10 cellular contexts compared by ENCODE assay signal in the genomic region with DNA sequence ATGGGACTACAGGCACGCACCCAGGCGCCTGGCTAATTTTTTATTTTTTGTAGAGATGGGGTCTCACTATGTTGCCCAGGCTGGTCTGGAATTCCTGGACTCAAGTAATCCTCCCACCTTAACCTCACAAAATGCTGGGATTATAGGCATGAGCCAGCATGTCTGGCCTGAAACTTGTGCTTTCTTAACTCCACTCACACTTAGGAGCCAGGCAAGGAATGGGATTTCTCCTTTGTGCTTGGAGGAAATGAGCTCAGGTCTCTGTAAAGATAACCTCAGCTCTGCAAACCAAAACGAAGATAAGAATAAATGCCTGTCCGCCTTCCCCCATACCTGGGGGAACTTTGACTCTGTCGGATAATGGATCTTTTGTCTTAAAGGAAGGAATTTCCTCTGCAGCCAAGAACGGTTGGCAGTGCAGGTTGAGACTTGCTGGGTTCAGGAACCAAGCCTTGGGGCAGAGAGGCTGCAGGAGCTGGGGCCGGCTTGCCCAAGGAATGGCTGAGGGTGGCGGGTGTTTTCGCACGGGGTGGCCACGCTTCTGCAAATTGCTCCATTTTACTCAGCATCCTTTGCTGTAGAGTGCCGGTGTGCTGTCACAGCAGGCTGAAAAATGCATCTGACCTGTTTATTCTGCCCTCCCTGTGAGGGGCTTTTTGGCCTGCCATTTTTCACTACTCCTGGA.
DNase-seq lines count a peak whose midpoint lies in the region; ATAC-seq, FAIRE-seq and TF ChIP-seq lines count a peak whose summit lies in the region.
"Had no signal": no experiment of that assay in that cellular context is flagged by ENCODE, and none has a peak within 500 bp of the region (broad histone marks: within the 10 kb centered on the region; RNA-seq: fewer than 3 reads in every experiment).

No MANE protein-coding gene starts in this region.

- no peak for TF ChIP-seq POLR2A in sigmoid colon (IDR thresholded peaks at IDR 0.05)

- peaks cover 3% of the 10 kb centered on the region for H3K27me3 Mint-ChIP-seq in chondrocyte (ENCODE audit: low read depth)

- no peaks in the 10 kb centered on the region for H3K36me3 ChIP-seq in sigmoid colon
- H3K36me3 ChIP-seq: right lobe of liver had no signal

- H3K9me3 ChIP-seq in sigmoid colon: no peaks in the 10 kb centered on the region
- H3K9me3 ChIP-seq: right lobe of liver had no signal

- peak overlapping the region; percentile 6 for H3K27ac Mint-ChIP-seq in chondrocyte (ENCODE audit: unreplicated experiment)

- no peak for TF ChIP-seq EP300 in sigmoid colon (IDR thresholded peaks at IDR 0.05)

- H3K27ac ChIP-seq in sigmoid colon: peak overlapping the region in 3 of 4 donors; percentile 33 to 65 (median 61)
- H3K27ac ChIP-seq: right lobe of liver had no signal

- H3K9me3 Mint-ChIP-seq in chondrocyte (ENCODE audit: low read depth): no peaks in the 10 kb centered on the region

- H3K4me3 Mint-ChIP-seq in chondrocyte (ENCODE audit: unreplicated experiment): no peak overlapping the region

- 22 to 52% methylated on average over 12 of the region's 12 CpGs for WGBS in sigmoid colon, 2 donors

- intact Hi-C loops in sigmoid colon (cut with DNase I): loop anchor here (5.0 kb wide), 1 partner anchor 386 kb away; no protein-coding TSS in a partner anchor

- H3K4me1 ChIP-seq in sigmoid colon: peaks cover 0 to 14% (median 8%) of the 10 kb centered on the region in 4 donors
- H3K4me1 ChIP-seq: right lobe of liver had no signal

- ATAC-seq in HG03342 (IDR thresholded peaks at IDR 0.05; ENCODE audit: unreplicated experiment): peak; percentile 61

- H3K27me3 ChIP-seq in sigmoid colon: no peaks in the 10 kb centered on the region
- H3K27me3 ChIP-seq: right lobe of liver had no signal

- TF ChIP-seq CTCF in chondrocyte (IDR thresholded peaks at IDR 0.05) (no peak), sigmoid colon (IDR thresholded peaks at IDR 0.05) (no peak)

- H3K4me1 Mint-ChIP-seq in chondrocyte (ENCODE audit: low read depth): peaks cover 34% of the 10 kb centered on the region

- DNase-seq in stimulated activated CD4-positive, alpha-beta T cell treated with anti-CD3 and anti-CD28 coated beads, Interleukin-2, amount 100 ng/mL, for 48 hours: peak; percentile 3
- DNase-seq in stimulated activated CD4-positive, alpha-beta T cell treated with anti-CD3 and anti-CD28 coated beads, Interleukin-4, amount 100 ng/mL, for 24 hours: no peak
- no peak for DNase-seq in chondrocyte (ENCODE audit: low spot score)
- DNase-seq in sigmoid colon: no peak
- no peak for DNase-seq in HTR-8/SVneo (ENCODE audit: insufficient read length, low spot score)
- no peak for DNase-seq in activated CD8-positive, alpha-beta memory T cell treated with anti-CD3 and anti-CD28 coated beads for 24 hours
- DNase-seq in SK-N-DZ (ENCODE audit: low spot score): no peak

- H3K4me3 ChIP-seq in sigmoid colon: no peak overlapping the region
- H3K4me3 ChIP-seq: right lobe of liver had no signal

- no peaks in the 10 kb centered on the region for H3K36me3 Mint-ChIP-seq in chondrocyte (ENCODE audit: low read depth)

- no peak for FAIRE-seq in HTR-8/SVneo (lab: Jason Lieb, UNC)
- FAIRE-seq: G401.6 had no signal

Comparison
In these comparisons a context has a peak if more than half of its experiments do, and no peak if none do; other contexts are left out.
1. DNase-seq: peak in stimulated activated CD4-positive, alpha-beta T cell treated with anti-CD3 and anti-CD28 coated beads, Interleukin-2, amount 100 ng/mL, for 48 hours (2 of 2); none in stimulated activated CD4-positive, alpha-beta T cell treated with anti-CD3 and anti-CD28 coated beads, Interleukin-4, amount 100 ng/mL, for 24 hours (single experiment), chondrocyte (single experiment), sigmoid colon (single experiment), HTR-8/SVneo (single experiment), activated CD8-positive, alpha-beta memory T cell treated with anti-CD3 and anti-CD28 coated beads for 24 hours (single experiment) and SK-N-DZ (single experiment).